ENCODE assay signal across 11 cellular contexts in genomic region chr20:41475507-41475906, GRCh38.
DNase-seq lines count a peak whose midpoint lies in the region; ATAC-seq and TF ChIP-seq lines count a peak whose summit lies in the region.
"Had no signal": no experiment of that assay in that cellular context is flagged by ENCODE, and none has a peak within 500 bp of the region (broad histone marks: within the 10 kb centered on the region; RNA-seq: fewer than 3 reads in every experiment).

No MANE protein-coding gene starts in this region.

- H3K9me3 ChIP-seq in BLaER1 treated with 17β-estradiol and CSF1 and Interleukin-3, amounts not matched to agents 10 nM and 100 nM (replicated peaks in 1 of 11) = peaks cover 0 to 5% (median 0%) of the 10 kb centered on the region in 11 experiments; a peak in 3 of 22 replicates
- H3K9me3 ChIP-seq in spleen = no peaks in the 10 kb centered on the region
- H3K9me3 ChIP-seq: colonic mucosa had no signal

- peaks cover 49 to 92% (median 76%) of the 10 kb centered on the region in 11 experiments for H3K36me3 ChIP-seq in BLaER1 treated with 17β-estradiol and CSF1 and Interleukin-3, amounts not matched to agents 10 nM and 100 nM
- H3K36me3 ChIP-seq in spleen = peaks cover 0 to 88% (median 32%) of the 10 kb centered on the region in 6 donors
- H3K36me3 ChIP-seq: colonic mucosa had no signal

- no peaks in the 10 kb centered on the region for H3K27me3 ChIP-seq in BLaER1 treated with 17β-estradiol and CSF1 and Interleukin-3, amounts not matched to agents 10 nM and 100 nM
- H3K27me3 ChIP-seq in spleen (replicated peaks in 1 of 7) = no peaks in the 10 kb centered on the region
- H3K27me3 ChIP-seq: colonic mucosa had no signal

- H3K4me1 ChIP-seq in BLaER1 treated with 17β-estradiol and CSF1 and Interleukin-3, amounts not matched to agents 10 nM and 100 nM = peaks cover 22 to 41% (median 32%) of the 10 kb centered on the region in 10 experiments
- H3K4me1 ChIP-seq in spleen = peaks cover 0 to 20% (median 8%) of the 10 kb centered on the region in 6 donors
- H3K4me1 ChIP-seq: colonic mucosa had no signal

- H3K27ac ChIP-seq in BLaER1 treated with 17β-estradiol and CSF1 and Interleukin-3, amounts not matched to agents 10 nM and 100 nM = peak overlapping the region in 1 of 11 experiments; percentile 14; a peak in 1 of 22 replicates
- no peak overlapping the region for H3K27ac ChIP-seq in spleen

- TF ChIP-seq CTCF in fibroblast of mammary gland (conservative IDR thresholded peaks at IDR 0.05; ENCODE audit: control insufficient read depth, insufficient read depth, low read depth, low read length) = no peak
- no peak for TF ChIP-seq CTCF in omental fat pad (IDR thresholded peaks at IDR 0.05)
- no peak for TF ChIP-seq CTCF in spleen (IDR thresholded peaks at IDR 0.05 in 8 of 11, conservative IDR thresholded peaks at IDR 0.05 in 3 of 11)

- WGBS in spleen, 5 donors = 72 to 100% (median 85%) methylated on average over 1 of the region's 1 CpG

- H3K4me2 ChIP-seq in BLaER1 treated with 17β-estradiol and CSF1 and Interleukin-3, amounts not matched to agents 10 nM and 100 nM = peak overlapping the region in 8 of 11 experiments; percentile 6 to 65 (median 33); a peak in 13 of 22 replicates

- no peak for TF ChIP-seq POLR2A in spleen (IDR thresholded peaks at IDR 0.05)

- ATAC-seq in omental fat pad (ENCODE audit: low FRiP score) (peak; percentile 77), HG03280 (IDR thresholded peaks at IDR 0.05; ENCODE audit: unreplicated experiment) (no peak)

- intact Hi-C loops in spleen (cut with DNase I; ENCODE audit: low total_unique reads) = no loop called here

- DNase-seq in NCI-H69 (lab: John Stamatoyannopoulos, UW) = peak; percentile 18
- DNase-seq in fibroblast of mammary gland (ENCODE audit: low read depth) = peak; percentile 11
- DNase-seq in omental fat pad (ENCODE audit: low spot score) = no peak
- DNase-seq in NCI-H2227 treated with DMSO at 0.1 percent for 48 hours (lab: John Stamatoyannopoulos, UW) = no peak
- no peak for DNase-seq in NCI-H1694 (lab: John Stamatoyannopoulos, UW)
- DNase-seq in spleen = no peak
- DNase-seq: activated naive CD4-positive, alpha-beta T cell treated with anti-CD3 and anti-CD28 coated beads, Interleukin-2, amount 10 ng/mL, durations not matched to agents 7 days and 5 days; GDM1 had no signal

- peaks cover 0 to 5% (median 0%) of the 10 kb centered on the region in 11 experiments; a peak in 3 of 22 replicates for H4K20me1 ChIP-seq in BLaER1 treated with 17β-estradiol and CSF1 and Interleukin-3, amounts not matched to agents 10 nM and 100 nM

- no peak overlapping the region for H3K9ac ChIP-seq in BLaER1 treated with 17β-estradiol and CSF1 and Interleukin-3, amounts not matched to agents 10 nM and 100 nM

- no peak overlapping the region for H3K4me3 ChIP-seq in BLaER1 treated with 17β-estradiol and CSF1 and Interleukin-3, amounts not matched to agents 10 nM and 100 nM
- H3K4me3 ChIP-seq in fibroblast of mammary gland (ENCODE audit: control insufficient read depth, low read depth, low read length) (no peak overlapping the region), spleen (no peak overlapping the region)
- H3K4me3 ChIP-seq: colonic mucosa had no signal

Comparison
In these comparisons a context has a peak if more than half of its experiments do, and no peak if none do; other contexts are left out.
1. DNase-seq: peak in NCI-H69 (single experiment) and fibroblast of mammary gland (single experiment); none in omental fat pad (single experiment), NCI-H2227 treated with DMSO at 0.1 percent for 48 hours (single experiment), NCI-H1694 (single experiment) and spleen (single experiment).